In genomic region chr5:151780348-151780747, GRCh38 we compare ENCODE assay signal across 20 cellular contexts. TPM values are rescaled to one million over a fixed set of nuclear protein-coding genes. Genes with fewer than 3 reads are reported as not detected.
DNase-seq lines count a peak whose midpoint lies in the region; ATAC-seq, FAIRE-seq and TF ChIP-seq lines count a peak whose summit lies in the region.
"Had no signal": no experiment of that assay in that cellular context is flagged by ENCODE, and none has a peak within 500 bp of the region (broad histone marks: within the 10 kb centered on the region; RNA-seq: fewer than 3 reads in every experiment).

No MANE protein-coding gene starts in this region.

- ATAC-seq in K562 = peak; percentile 75
- ATAC-seq: left lung had no signal

- H3K27ac ChIP-seq in HEK293 (ENCODE audit: extremely low read depth, low read depth, low read length) = no peak overlapping the region
- no peak overlapping the region for H3K27ac ChIP-seq in K562 (ENCODE audit: extremely low read depth, low read depth, low read length)
- H3K27ac ChIP-seq: 22Rv1, coronary artery, left lung, uterus had no signal

- no peaks in the 10 kb centered on the region for H3K27me3 ChIP-seq in K562 (ENCODE audit: control insufficient read depth in 2 of 2, insufficient read depth in 2 of 2, low read length in 2 of 2)
- H3K27me3 ChIP-seq in Caco-2 (replicated peaks; ENCODE audit: control insufficient read depth, insufficient read depth, low read length) = no peaks in the 10 kb centered on the region
- H3K27me3 ChIP-seq: left lung, uterus had no signal

- peaks cover 100% of the 10 kb centered on the region for H3K79me2 ChIP-seq in K562 (ENCODE audit: control insufficient read depth, insufficient read depth, low read length)

- H2AFZ ChIP-seq in K562 (ENCODE audit: low read depth, low read length) = no peak overlapping the region

- intact Hi-C loops in K562 (cut with micrococcal nuclease) (loop anchor here (1.0 kb wide), 1 partner anchor 8 kb away; no protein-coding TSS in a partner anchor), Caco-2 (cut with micrococcal nuclease; ENCODE audit: unreplicated experiment) (no loop called here)

- H4K20me1 ChIP-seq in K562 (replicated peaks; ENCODE audit: control insufficient read depth, insufficient read depth, low read length) = peaks cover 51% of the 10 kb centered on the region

- no peak for DNase-seq in activated T-cell treated with anti-CD3 and anti-CD28 coated beads, Interleukin-2, amount 50 U/mL, for 24 hours
- DNase-seq in activated T-cell treated with anti-CD3 and anti-CD28 coated beads, Interleukin-2, amount 50 U/mL, for 1 hour = no peak
- DNase-seq in K562 (ENCODE audit: extremely low read depth in 1 of 4, low spot score in 3 of 4) = peak in 1 of 4 experiments; percentile 58
- no peak for DNase-seq in osteocyte (ENCODE audit: extremely low spot score, unreplicated experiment)
- no peak for DNase-seq in activated effector memory CD4-positive, alpha-beta T cell treated with Interleukin-2 at 50 U/mL for 16 hours
- no peak for DNase-seq in Caco-2
- no peak for DNase-seq in hepatic stellate cell (ENCODE audit: low spot score)
- DNase-seq: activated CD8-positive, alpha-beta memory T cell treated with anti-CD3 and anti-CD28 coated beads for 24 hours; AML-193; glutamatergic neuron; left lung; NCI-H1436 treated with DMSO at 0.1 percent for 48 hours; NCI-H524 treated with DMSO at 0.1 percent for 48 hours; stimulated activated CD4-positive, alpha-beta T cell treated with anti-CD3 and anti-CD28 coated beads, Interleukin-4, amount 100 ng/mL, for 4 hours; uterus had no signal

- in situ Hi-C loops in K562 (cut with MboI) = no loop called here

- H3K36me3 Mint-ChIP-seq in activated T-cell treated with anti-CD3 and anti-CD28 coated beads, Interleukin-2, amount 50 U/mL, for 24 hours (ENCODE audit: low read depth) = peaks cover 75% of the 10 kb centered on the region
- H3K36me3 Mint-ChIP-seq in osteocyte (ENCODE audit: unreplicated experiment) (peaks cover 18% of the 10 kb centered on the region), Caco-2 (ENCODE audit: insufficient read depth, unreplicated experiment) (peaks cover 47% of the 10 kb centered on the region)

- H3K4me3 ChIP-seq in HEK293 (ENCODE audit: low read depth, low read length) (no peak overlapping the region), K562 (no peak overlapping the region), Caco-2 (ENCODE audit: low read depth, low read length) (no peak overlapping the region)
- H3K4me3 ChIP-seq: coronary artery, left lung, uterus had no signal

- TF ChIP-seq CTCF in HEK293 (tag by site-specific recombination; IDR thresholded peaks at IDR 0.05) (no peak), K562 (IDR thresholded peaks at IDR 0.05 in 2 of 3, conservative IDR thresholded peaks at IDR 0.05 in 1 of 3; ENCODE audit: insufficient read depth in 2 of 3, low read depth in 1 of 3, low read length in 3 of 3) (no peak), osteocyte (IDR thresholded peaks at IDR 0.05) (no peak), Caco-2 (IDR thresholded peaks at IDR 0.05; ENCODE audit: insufficient read depth in 1 of 2, low read depth in 1 of 2, low read length in 1 of 2, severe bottlenecking in 1 of 2, unreplicated experiment in 1 of 2) (no peak)

- no peaks in the 10 kb centered on the region for H3K9me3 Mint-ChIP-seq in activated T-cell treated with anti-CD3 and anti-CD28 coated beads, Interleukin-2, amount 50 U/mL, for 24 hours
- H3K9me3 Mint-ChIP-seq in osteocyte (ENCODE audit: unreplicated experiment) (no peaks in the 10 kb centered on the region), Caco-2 (ENCODE audit: unreplicated experiment) (no peaks in the 10 kb centered on the region)
- H3K9me3 Mint-ChIP-seq: activated T-helper 1 cell treated with anti-CD3 and anti-CD28 coated beads, Interleukin-12 subunit alpha, Interleukin-12 subunit beta, Interleukin-2, Interleukin-4 antibody, amounts not matched to agents 30 ng/mL and 10 ng/mL and 1 ng/mL, durations not matched to agents 14 hours and 24 hours and 36 hours had no signal

- no peaks in the 10 kb centered on the region for H3K27me3 Mint-ChIP-seq in activated T-cell treated with anti-CD3 and anti-CD28 coated beads, Interleukin-2, amount 50 U/mL, for 24 hours
- no peaks in the 10 kb centered on the region for H3K27me3 Mint-ChIP-seq in osteocyte (ENCODE audit: unreplicated experiment)
- H3K27me3 Mint-ChIP-seq in Caco-2 (ENCODE audit: insufficient read depth, unreplicated experiment) = no peaks in the 10 kb centered on the region

- peaks cover 88% of the 10 kb centered on the region for H3K4me1 Mint-ChIP-seq in activated T-cell treated with anti-CD3 and anti-CD28 coated beads, Interleukin-2, amount 50 U/mL, for 24 hours (ENCODE audit: low read depth)
- H3K4me1 Mint-ChIP-seq in osteocyte (ENCODE audit: unreplicated experiment) (peaks cover 75% of the 10 kb centered on the region), Caco-2 (ENCODE audit: low read depth, unreplicated experiment) (peaks cover 43% of the 10 kb centered on the region)

- peak overlapping the region; percentile 26; the same call in 1 of the 2 replicates for H3K4me2 ChIP-seq in K562 (ENCODE audit: insufficient read depth, low read length)

- TF ChIP-seq RAD21 in K562 (CRISPR knock-in tag; conservative IDR thresholded peaks at IDR 0.05 in 1 of 2, IDR thresholded peaks at IDR 0.05 in 1 of 2) = no peak

- H3K36me3 ChIP-seq in HEK293 (ENCODE audit: control insufficient read depth in 2 of 2, insufficient read depth in 1 of 2, low read length in 2 of 2) = peaks cover 11 to 23% of the 10 kb centered on the region in 2 experiments; a peak in 2 of 3 replicates
- peaks cover 70% of the 10 kb centered on the region for H3K36me3 ChIP-seq in K562 (ENCODE audit: control insufficient read depth, insufficient read depth, low read length)
- H3K36me3 ChIP-seq in Caco-2 (ENCODE audit: control insufficient read depth, insufficient read depth, low read length) = no peaks in the 10 kb centered on the region
- H3K36me3 ChIP-seq: uterus had no signal

- H3K9ac ChIP-seq in K562 (ENCODE audit: insufficient read depth in 1 of 2, low read depth in 2 of 2, low read length in 2 of 2) = no peak overlapping the region; a peak in 1 of 4 replicates

- 40% methylated on average over 11 of the region's 11 CpGs for WGBS in K562 (ENCODE audit: insufficient coverage, low coverage, missing lambda C conversion rate)

- H3K4me3 Mint-ChIP-seq in activated T-cell treated with anti-CD3 and anti-CD28 coated beads, Interleukin-2, amount 50 U/mL, for 24 hours = peak overlapping the region; percentile 8
- H3K4me3 Mint-ChIP-seq in osteocyte (ENCODE audit: unreplicated experiment) = no peak overlapping the region
- H3K4me3 Mint-ChIP-seq in Caco-2 (ENCODE audit: unreplicated experiment) = no peak overlapping the region
- H3K4me3 Mint-ChIP-seq: activated T-helper 1 cell treated with anti-CD3 and anti-CD28 coated beads, Interleukin-12 subunit alpha, Interleukin-12 subunit beta, Interleukin-2, Interleukin-4 antibody, amounts not matched to agents 30 ng/mL and 10 ng/mL and 1 ng/mL, durations not matched to agents 14 hours and 24 hours and 36 hours had no signal

- no peaks in the 10 kb centered on the region for H3K9me3 ChIP-seq in HEK293 (ENCODE audit: control insufficient read depth, insufficient read depth, low read depth, low read length)
- H3K9me3 ChIP-seq in K562 (replicated peaks; ENCODE audit: control insufficient read depth, insufficient read depth, low read depth, low read length) = no peaks in the 10 kb centered on the region
- no peaks in the 10 kb centered on the region for H3K9me3 ChIP-seq in Caco-2
- H3K9me3 ChIP-seq: left lung, uterus had no signal

- TF ChIP-seq EP300 in K562 (IDR thresholded peaks at IDR 0.05; ENCODE audit: low read length) = no peak

- TF ChIP-seq POLR2A in K562 (conservative IDR thresholded peaks at IDR 0.05) = no peak

- H3K27ac Mint-ChIP-seq in activated T-cell treated with anti-CD3 and anti-CD28 coated beads, Interleukin-2, amount 50 U/mL, for 24 hours = peak overlapping the region; percentile 77
- H3K27ac Mint-ChIP-seq in osteocyte (ENCODE audit: unreplicated experiment) (peak overlapping the region; percentile 10), Caco-2 (ENCODE audit: unreplicated experiment) (no peak overlapping the region)
- H3K27ac Mint-ChIP-seq: activated T-helper 1 cell treated with anti-CD3 and anti-CD28 coated beads, Interleukin-12 subunit alpha, Interleukin-12 subunit beta, Interleukin-2, Interleukin-4 antibody, amounts not matched to agents 30 ng/mL and 10 ng/mL and 1 ng/mL, durations not matched to agents 14 hours and 24 hours and 36 hours had no signal

- no TSS peak for BruUV-seq in K562 (replicated peaks; lab: Mats Ljungman, UMichigan)
- BruUV-seq in Caco-2 (replicated peaks; lab: Mats Ljungman, UMichigan) = no TSS peak

- H3K4me1 ChIP-seq in HEK293 (ENCODE audit: control insufficient read depth, insufficient read depth, low read length) (peaks cover 37% of the 10 kb centered on the region), K562 (replicated peaks in 1 of 2; ENCODE audit: control insufficient read depth in 2 of 2, insufficient read depth in 2 of 2, low read length in 2 of 2) (peaks cover 3 to 32% of the 10 kb centered on the region in 2 experiments), Caco-2 (peaks cover 52% of the 10 kb centered on the region)

- POLR2A ChIA-PET in HEK293 (lab: Yijun Ruan, JAX) (interaction anchor here (2.6 kb wide), 1 partner anchor 8 kb away, joined by 22 read pairs; the partner anchor contains the start of gene G3BP1), K562 (lab: Yijun Ruan, JAX) (interaction anchor here (0.8 to 1.6 kb wide), 2 partner anchors 10 to 21 kb away, joined by 4 read pairs; no protein-coding TSS in a partner anchor), Caco-2 (lab: Charles Lee) (no interaction called here)

- CTCF ChIA-PET in HEK293 (lab: Yijun Ruan, JAX) = no interaction called here
- CTCF ChIA-PET in K562 (lab: Yijun Ruan, JAX; ENCODE audit: low intra/inter-chr PET ratio) = no interaction called here
- CTCF ChIA-PET in Caco-2 (lab: Charles Lee) = no interaction called here

- no peak for FAIRE-seq in K562 (lab: Jason Lieb, UNC)
- FAIRE-seq: endometrium had no signal

- no peaks in the 10 kb centered on the region for H3K9me1 ChIP-seq in K562 (ENCODE audit: control insufficient read depth, insufficient read depth, low read length)

RNA-seq across cellular contexts. Expression of gene G3BP1, which starts 8.6 kb away (rescaled TPM):
- 109 and 174 TPM in 2 replicates for total RNA-seq in K562 (2011; cell fraction: chromatin; rRNA removed; ENCODE audit: low replicate concordance)
- total RNA-seq in K562 (2011; cell fraction: nucleolus; rRNA removed) = 80.2 and 99.9 TPM in 2 replicates
- 122 and 186 TPM in 2 replicates for total RNA-seq in K562 (2011; cell fraction: nucleoplasm; rRNA removed)
- total RNA-seq in K562 (2014; rRNA removed) (105 and 130 TPM in 2 replicates), K562 (2014; rRNA removed; fragmentation: Illumina TruSeq; extraction: Trizol) (238 and 257 TPM in 2 replicates), K562 (2015; rRNA removed; fragmentation: Illumina TruSeq; extraction: Trizol) (195 and 209 TPM in 2 replicates), K562 (2021) (260 and 264 TPM in 2 replicates), osteocyte (184 and 205 TPM in 2 replicates), Caco-2 (2022) (291 and 329 TPM in 2 replicates)
- polyA plus RNA-seq in K562 (2011; rRNA removed) (74.3 and 101 TPM in 2 replicates), K562 (2014; fragmentation: Illumina TruSeq; extraction: Trizol) (142 and 173 TPM in 2 replicates), K562 (2014; fragmentation: Nextera tagmentation; extraction: Ambion mirVana) (10 to 100 TPM; 54.7 to 55.5 TPM), K562 (2014; rRNA removed) (69.7 and 79.8 TPM in 2 replicates)
- polyA plus RNA-seq in K562 (2011; cell fraction: cytosol; rRNA removed) = 35.6 and 53.9 TPM in 2 replicates
- 53.2 and 53.3 TPM in 2 replicates for polyA plus RNA-seq in K562 (2011; cell fraction: nucleus; rRNA removed)
- polyA plus RNA-seq in K562 (2012) = 64.6 and 142 TPM in 2 replicates
- 228 and 286 TPM in 2 replicates for polyA minus RNA-seq in K562 (2011; rRNA and poly(A)+ RNA removed)
- polyA minus RNA-seq in K562 (2011; cell fraction: cytosol; rRNA and poly(A)+ RNA removed) = 120 and 156 TPM in 2 replicates
- polyA minus RNA-seq in K562 (2011; cell fraction: nucleus; rRNA and poly(A)+ RNA removed) = 97.3 and 124 TPM in 2 replicates

RNA-seq across cellular contexts. Expression of gene ATOX1, which starts 21.9 kb away (rescaled TPM):
- 31.3 and 35.6 TPM in 2 replicates for total RNA-seq in K562 (2011; cell fraction: chromatin; rRNA removed; ENCODE audit: low replicate concordance)
- 32.5 and 42.5 TPM in 2 replicates for total RNA-seq in K562 (2011; cell fraction: nucleolus; rRNA removed)
- total RNA-seq in K562 (2011; cell fraction: nucleoplasm; rRNA removed) = 43.0 and 57.0 TPM in 2 replicates
- total RNA-seq in K562 (2014; rRNA removed) = 66.2 and 70.3 TPM in 2 replicates
- 59.8 and 68.2 TPM in 2 replicates for total RNA-seq in K562 (2014; rRNA removed; fragmentation: Illumina TruSeq; extraction: Trizol)
- total RNA-seq in K562 (2015; rRNA removed; fragmentation: Illumina TruSeq; extraction: Trizol) = 72.2 and 73.8 TPM in 2 replicates
- 86.2 and 93.0 TPM in 2 replicates for total RNA-seq in K562 (2021)
- polyA plus RNA-seq in K562 (2011; rRNA removed) = 59.2 and 75.4 TPM in 2 replicates
- 149 and 236 TPM in 2 replicates for polyA plus RNA-seq in K562 (2011; cell fraction: cytosol; rRNA removed)
- polyA plus RNA-seq in K562 (2011; cell fraction: nucleus; rRNA removed) = 44.2 and 47.6 TPM in 2 replicates
- 94.6 and 155 TPM in 2 replicates for polyA plus RNA-seq in K562 (2012)
- polyA plus RNA-seq in K562 (2014; fragmentation: Illumina TruSeq; extraction: Trizol) = 118 and 156 TPM in 2 replicates
- 100 to 1,000 TPM; 303 to 318 TPM for polyA plus RNA-seq in K562 (2014; fragmentation: Nextera tagmentation; extraction: Ambion mirVana)
- polyA plus RNA-seq in K562 (2014; rRNA removed) = 111 and 153 TPM in 2 replicates
- polyA minus RNA-seq in K562 (2011; rRNA and poly(A)+ RNA removed) = 80.6 and 107 TPM in 2 replicates
- polyA minus RNA-seq in K562 (2011; cell fraction: cytosol; rRNA and poly(A)+ RNA removed) = 22.8 and 37.2 TPM in 2 replicates
- polyA minus RNA-seq in K562 (2011; cell fraction: nucleus; rRNA and poly(A)+ RNA removed) = 27.0 and 27.1 TPM in 2 replicates
- total RNA-seq in osteocyte = 104 and 107 TPM in 2 replicates
- 135 and 139 TPM in 2 replicates for total RNA-seq in Caco-2 (2022)
